In genomic region chr10:32979719-32980118, GRCh38 we compare ENCODE assay signal across 1 cellular context.
TF ChIP-seq lines count a peak whose summit lies in the region.

No MANE protein-coding gene starts in this region.

TF ChIP-seq in HCT116, 20 proteins besides CTCF, POLR2A, EP300 and RAD21:
- peak; percentile 69 for TF ChIP-seq EGR1 (IDR thresholded peaks at IDR 0.05; ENCODE audit: low read depth)
